Comparison of ENCODE assay signal across 9 cellular contexts in the genomic region with DNA sequence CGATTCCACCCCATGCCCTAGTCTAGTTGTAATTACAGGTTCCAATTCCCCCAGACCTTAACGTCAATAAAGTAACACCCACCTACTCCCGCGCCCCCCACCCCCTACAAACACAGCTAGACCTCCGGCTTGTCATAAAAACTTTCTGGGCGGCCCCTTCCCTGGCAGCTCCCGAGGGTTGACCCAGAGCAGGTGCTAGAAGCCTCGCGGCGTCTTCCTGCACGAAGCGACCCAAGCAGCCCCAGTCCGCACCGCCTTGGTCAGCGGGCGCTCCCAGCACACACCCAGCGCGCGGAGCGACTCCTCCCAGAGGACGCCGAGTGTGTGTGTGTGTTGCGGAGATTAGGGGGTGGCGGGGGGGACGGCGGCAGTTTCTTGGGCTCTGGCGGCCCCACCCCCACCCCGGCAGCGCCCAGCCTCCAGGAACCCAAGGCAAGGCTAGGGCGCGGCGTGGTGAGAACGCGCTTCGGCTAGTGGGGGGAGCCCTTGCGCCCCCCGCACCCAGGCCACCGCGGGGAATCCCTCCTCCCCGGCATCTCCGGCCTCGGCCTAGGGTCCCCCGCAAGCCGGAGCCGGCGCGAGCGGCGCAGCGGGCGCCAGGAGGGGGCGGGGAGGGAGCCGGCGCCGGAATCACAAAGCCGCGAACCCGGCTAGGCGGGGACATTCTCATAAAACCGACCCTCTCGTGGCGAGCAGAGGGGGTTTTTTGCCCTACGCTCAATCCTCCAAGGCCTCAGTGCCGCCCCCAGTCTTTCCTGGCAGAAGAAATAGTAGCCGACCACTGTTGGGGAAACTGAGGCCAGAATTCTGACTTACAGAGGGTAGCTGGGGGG. TPM values are rescaled to one million over a fixed set of nuclear protein-coding genes. Genes with fewer than 3 reads are reported as not detected.
DNase-seq lines count a peak whose midpoint lies in the region; ATAC-seq and TF ChIP-seq lines count a peak whose summit lies in the region.
"Had no signal": no experiment of that assay in that cellular context is flagged by ENCODE, and none has a peak within 500 bp of the region (broad histone marks: within the 10 kb centered on the region; RNA-seq: fewer than 3 reads in every experiment).

No MANE protein-coding gene starts in this region.

- H3K4me2 ChIP-seq in osteoblast (ENCODE audit: insufficient read depth, low read length) = no peak overlapping the region

- no peaks in the 10 kb centered on the region for H4K20me1 ChIP-seq in osteoblast (ENCODE audit: insufficient read depth, low read length)

- peaks cover 14% of the 10 kb centered on the region for H3K4me1 ChIP-seq in NT2/D1 (ENCODE audit: insufficient read depth, insufficient read length)
- H3K4me1 ChIP-seq in osteoblast (ENCODE audit: insufficient read depth, low read length) = peaks cover 7% of the 10 kb centered on the region

- H2AFZ ChIP-seq in osteoblast (ENCODE audit: low read length) = no peak overlapping the region

- CTCF ChIA-PET in Calu3 (lab: Charles Lee) = interaction anchor here (0.6 to 1.5 kb wide), 5 partner anchors 30 to 118 kb away, joined by 4 to 7 read pairs (median 5); no protein-coding TSS in a partner anchor

- DNase-seq in Calu3 = peak; percentile 75
- no peak for DNase-seq in NT2/D1 (ENCODE audit: low read depth, low spot score)
- DNase-seq in fibroblast of villous mesenchyme (ENCODE audit: low read depth) = no peak
- peak; percentile 83 for DNase-seq in osteoblast (ENCODE audit: insufficient read length, low spot score, missing footprints)
- no peak for DNase-seq in T-helper 2 cell treated with Interferon-gamma antibody and Interleukin-4, amounts not matched to agents 5 μg/mL and 100 μg/mL, for 36 hours (ENCODE audit: low spot score)
- no peak for DNase-seq in activated CD8-positive, alpha-beta memory T cell treated with anti-CD3 and anti-CD28 coated beads, Interleukin-2, amount 50 U/mL, for 48 hours
- no peak for DNase-seq in Ammon's horn (ENCODE audit: low spot score)

- H3K9me3 Mint-ChIP-seq in Calu3 (ENCODE audit: low read depth, unreplicated experiment) = no peaks in the 10 kb centered on the region
- no peaks in the 10 kb centered on the region for H3K9me3 Mint-ChIP-seq in T-helper 2 cell treated with Interferon-gamma antibody and Interleukin-4, amounts not matched to agents 5 μg/mL and 100 μg/mL, for 36 hours

- H3K9ac ChIP-seq in NT2/D1 (ENCODE audit: insufficient read length, low read depth) = peak overlapping the region; percentile 87

- H3K27me3 ChIP-seq in NT2/D1 (ENCODE audit: insufficient read depth, insufficient read length) (peaks cover 50% of the 10 kb centered on the region), osteoblast (ENCODE audit: insufficient read depth, low read length) (peaks cover 77% of the 10 kb centered on the region)

- H3K4me3 ChIP-seq in NT2/D1 (ENCODE audit: insufficient read length, low read depth) (peak overlapping the region; percentile 68), fibroblast of villous mesenchyme (ENCODE audit: low read depth, low read length) (peak overlapping the region; percentile 3), osteoblast (ENCODE audit: insufficient read depth, low read length) (no peak overlapping the region)
- H3K4me3 ChIP-seq: SJSA1 had no signal

- intact Hi-C loops in Calu3 (cut with micrococcal nuclease; ENCODE audit: unreplicated experiment) = loop anchor here (2.0 to 5.0 kb wide), 3 partner anchors 27 to 91 kb away; no protein-coding TSS in a partner anchor

- peak overlapping the region; percentile 60 for H3K27ac Mint-ChIP-seq in Calu3 (ENCODE audit: unreplicated experiment)
- H3K27ac Mint-ChIP-seq in T-helper 2 cell treated with Interferon-gamma antibody and Interleukin-4, amounts not matched to agents 5 μg/mL and 100 μg/mL, for 36 hours = no peak overlapping the region

- no peaks in the 10 kb centered on the region for H3K36me3 ChIP-seq in NT2/D1 (ENCODE audit: insufficient read depth, insufficient read length, low read length)
- H3K36me3 ChIP-seq in osteoblast (ENCODE audit: insufficient read depth, low read length) = no peaks in the 10 kb centered on the region
- H3K36me3 ChIP-seq: SJSA1 had no signal

- H3K36me3 Mint-ChIP-seq in Calu3 (ENCODE audit: insufficient read depth, unreplicated experiment) = peaks cover 58% of the 10 kb centered on the region
- peaks cover 2% of the 10 kb centered on the region for H3K36me3 Mint-ChIP-seq in T-helper 2 cell treated with Interferon-gamma antibody and Interleukin-4, amounts not matched to agents 5 μg/mL and 100 μg/mL, for 36 hours (ENCODE audit: low read depth)

- ATAC-seq in HG03571 (IDR thresholded peaks at IDR 0.05; ENCODE audit: unreplicated experiment) = no peak

- H3K9me3 ChIP-seq in NT2/D1 (ENCODE audit: insufficient read depth, low read length) = no peaks in the 10 kb centered on the region
- no peaks in the 10 kb centered on the region for H3K9me3 ChIP-seq in osteoblast (ENCODE audit: low read depth, low read length)

- no TSS peak for BruUV-seq in Calu3 (replicated peaks; lab: Mats Ljungman, UMichigan)

- peak overlapping the region; percentile 87 for H3K4me3 Mint-ChIP-seq in Calu3 (ENCODE audit: low read depth, unreplicated experiment)
- no peak overlapping the region for H3K4me3 Mint-ChIP-seq in T-helper 2 cell treated with Interferon-gamma antibody and Interleukin-4, amounts not matched to agents 5 μg/mL and 100 μg/mL, for 36 hours

- H3K27me3 Mint-ChIP-seq in Calu3 (ENCODE audit: unreplicated experiment) = peaks cover 15% of the 10 kb centered on the region
- peaks cover 78% of the 10 kb centered on the region for H3K27me3 Mint-ChIP-seq in T-helper 2 cell treated with Interferon-gamma antibody and Interleukin-4, amounts not matched to agents 5 μg/mL and 100 μg/mL, for 36 hours (ENCODE audit: low read depth)

- H3K79me2 ChIP-seq in osteoblast (ENCODE audit: insufficient read depth, low read length) = no peaks in the 10 kb centered on the region

- TF ChIP-seq CTCF in Calu3 (IDR thresholded peaks at IDR 0.05; ENCODE audit: unreplicated experiment) (no peak), fibroblast of villous mesenchyme (IDR thresholded peaks at IDR 0.05; ENCODE audit: insufficient read depth, low read depth, low read length) (no peak), osteoblast (IDR thresholded peaks at IDR 0.05; ENCODE audit: extremely low read depth, low read depth, low read length) (no peak)

- H3K4me1 Mint-ChIP-seq in Calu3 (ENCODE audit: low read depth, unreplicated experiment) = peaks cover 48% of the 10 kb centered on the region
- H3K4me1 Mint-ChIP-seq in T-helper 2 cell treated with Interferon-gamma antibody and Interleukin-4, amounts not matched to agents 5 μg/mL and 100 μg/mL, for 36 hours (ENCODE audit: low read depth) = peaks cover 14% of the 10 kb centered on the region

- H3K27ac ChIP-seq in osteoblast (ENCODE audit: low read depth, low read length) = no peak overlapping the region
- H3K27ac ChIP-seq: SJSA1 had no signal

RNA-seq across cellular contexts. Expression of a gene that starts 2.2 kb away (rescaled TPM):
- total RNA-seq in Calu3 (2022) (146 and 167 TPM in 2 replicates), fibroblast of villous mesenchyme (0.43 and 3.5 TPM in 2 replicates), osteoblast (0.29 and 1.4 TPM in 2 replicates)

RNA-seq across cellular contexts. Expression of a gene that starts 47.7 kb away (rescaled TPM):
- 78.0 and 78.5 TPM in 2 replicates for total RNA-seq in Calu3 (2022)
- 34.1 and 40.6 TPM in 2 replicates for total RNA-seq in fibroblast of villous mesenchyme
- 50.1 and 52.1 TPM in 2 replicates for total RNA-seq in osteoblast

Comparison
In these comparisons a context has a peak if more than half of its experiments do, and no peak if none do; other contexts are left out.
1. DNase-seq: peak in Calu3 (single experiment) and osteoblast (single experiment); none in NT2/D1 (single experiment), fibroblast of villous mesenchyme (single experiment), T-helper 2 cell treated with Interferon-gamma antibody and Interleukin-4, amounts not matched to agents 5 μg/mL and 100 μg/mL, for 36 hours (single experiment), activated CD8-positive, alpha-beta memory T cell treated with anti-CD3 and anti-CD28 coated beads, Interleukin-2, amount 50 U/mL, for 48 hours (single experiment) and Ammon's horn (single experiment).
2. RNA of a gene that starts 2.2 kb away (total RNA-seq): 146 to 167 TPM in Calu3; 0.29 to 1.4 TPM in osteoblast and 0.43 to 3.5 TPM in fibroblast of villous mesenchyme; every median in the first group is over 10 times any median in the second.